ENCODE assay signal across 8 cellular contexts in the genomic region with DNA sequence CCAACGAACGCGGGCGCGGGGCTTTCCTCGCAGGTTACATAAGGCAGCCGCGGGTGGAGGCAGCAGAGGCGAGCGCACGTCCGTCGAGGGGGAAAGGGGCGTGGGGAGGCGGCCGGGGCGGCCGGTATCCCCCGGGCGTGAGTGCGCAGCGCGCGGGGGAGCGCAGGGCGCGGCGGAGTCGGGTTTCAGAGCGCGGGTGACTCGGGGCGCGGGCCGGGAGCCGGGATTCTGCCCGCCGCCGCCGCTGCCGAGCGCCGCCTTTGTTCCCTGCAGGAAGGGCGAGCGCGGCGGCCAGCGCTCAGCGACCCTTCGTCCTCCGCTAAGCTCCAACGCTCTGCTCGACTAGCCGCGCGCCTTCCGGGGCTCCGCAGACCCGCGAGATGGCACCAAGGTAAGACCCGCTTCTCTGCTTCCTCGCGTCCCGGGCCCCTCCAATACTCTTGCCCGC. TPM values are rescaled to one million over a fixed set of nuclear protein-coding genes. Genes with fewer than 3 reads are reported as not detected.
DNase-seq lines count a peak whose midpoint lies in the region; ATAC-seq and TF ChIP-seq lines count a peak whose summit lies in the region.

A gene (plus strand): TSS at position 226 of the 448 bp plus-strand sequence. CDS start 155 bp downstream, at position 381.

- intact Hi-C loops in Panc1 (cut with micrococcal nuclease; ENCODE audit: unreplicated experiment), result no loop called here

- H3K27me3 Mint-ChIP-seq in osteocyte (ENCODE audit: unreplicated experiment), result peaks cover 92% of the 10 kb centered on the region

- BruUV-seq in Panc1 (replicated peaks; lab: Mats Ljungman, UMichigan), result no TSS peak

- POLR2A ChIA-PET in Panc1 (lab: Charles Lee), result no interaction called here

- no peak within 1 kb of the TSS for H3K27ac Mint-ChIP-seq in osteocyte (ENCODE audit: unreplicated experiment)

- H3K27me3 ChIP-seq in Panc1 (ENCODE audit: control insufficient read depth, insufficient read depth, low read length), result peaks cover 14% of the 10 kb centered on the region

- in situ Hi-C loops in Panc1 (cut with HindIII; ENCODE audit: low pct_unique_long_range_greater_than_20kb, low sequenced_read_pairs), result no loop called here

- H3K9me3 ChIP-seq in Panc1 (ENCODE audit: control insufficient read depth, insufficient read depth, low read depth, low read length), result no peaks in the 10 kb centered on the region

- no peak within 1 kb of the TSS for H3K27ac ChIP-seq in Panc1 (ENCODE audit: low read length)

- CTCF ChIA-PET in Panc1 (lab: Charles Lee), result no interaction called here

- H3K9me3 Mint-ChIP-seq in osteocyte (ENCODE audit: unreplicated experiment), result no peaks in the 10 kb centered on the region

- TF ChIP-seq CTCF in Panc1 (IDR thresholded peaks at IDR 0.05), result no peak
- TF ChIP-seq CTCF in fibroblast of pulmonary artery (IDR thresholded peaks at IDR 0.05; ENCODE audit: low read length, missing control alignments), result no peak
- TF ChIP-seq CTCF in osteocyte (IDR thresholded peaks at IDR 0.05), result no peak

- H3K36me3 ChIP-seq in Panc1 (ENCODE audit: control insufficient read depth, insufficient read depth, low read length), result no peaks in the 10 kb centered on the region

- H3K4me3 Mint-ChIP-seq in osteocyte (ENCODE audit: unreplicated experiment), result peak within 1 kb of the TSS; percentile 69

- ATAC-seq in Panc1, result peak; percentile 69
- no peak for ATAC-seq in GM18873 (IDR thresholded peaks at IDR 0.05; ENCODE audit: low FRiP score, unreplicated experiment)
- ATAC-seq in GM21529 (IDR thresholded peaks at IDR 0.05; ENCODE audit: unreplicated experiment), result no peak

- DNase-seq in COR-L47 (lab: John Stamatoyannopoulos, UW), result peak; percentile 7
- no peak for DNase-seq in Panc1 (ENCODE audit: low read depth, low spot score)
- DNase-seq in fibroblast of pulmonary artery (ENCODE audit: low read depth), result no peak
- no peak for DNase-seq in osteocyte (ENCODE audit: extremely low spot score, unreplicated experiment)
- DNase-seq in activated gamma-delta T cell (lab: John Stamatoyannopoulos, UW), result no peak
- DNase-seq in NCI-H187 (lab: John Stamatoyannopoulos, UW), result no peak

- H3K4me1 ChIP-seq in Panc1 (ENCODE audit: control insufficient read depth, insufficient read depth, low read length), result no peaks in the 10 kb centered on the region; the same call in 1 of the 2 replicates

- no peaks in the 10 kb centered on the region for H3K36me3 Mint-ChIP-seq in osteocyte (ENCODE audit: unreplicated experiment)

- H3K4me3 ChIP-seq in Panc1 (ENCODE audit: low read depth in 2 of 2, low read length in 2 of 2) (peak within 1 kb of the TSS; percentile 23 to 30), fibroblast of pulmonary artery (replicated peaks; ENCODE audit: low read depth, low read length) (peak within 1 kb of the TSS; percentile 17)

- H3K4me1 Mint-ChIP-seq in osteocyte (ENCODE audit: unreplicated experiment), result peaks cover 10% of the 10 kb centered on the region

RNA-seq across cellular contexts. Expression of the gene that starts here (rescaled TPM):
- total RNA-seq in Panc1 (2021; ENCODE audit: unreplicated experiment) (0.10 TPM), osteocyte (0.34 and 0.81 TPM in 2 replicates)
- polyA plus RNA-seq in Panc1 (2012; ENCODE audit: insufficient read length), result not detected

Comparison
In these comparisons a context has a peak if more than half of its experiments do, and no peak if none do; other contexts are left out.
1. Peak in ATAC-seq and H3K4me3 ChIP-seq in Panc1; RNA of the gene not detected or under 1 TPM.